ENCODE assay signal across 24 cellular contexts in genomic region chr5:14851999-14852526, GRCh38. TPM values are rescaled to one million over a fixed set of nuclear protein-coding genes. Genes with fewer than 3 reads are reported as not detected.
DNase-seq lines count a peak whose midpoint lies in the region; ATAC-seq, FAIRE-seq and TF ChIP-seq lines count a peak whose summit lies in the region.
"Had no signal": no experiment of that assay in that cellular context is flagged by ENCODE, and none has a peak within 500 bp of the region (broad histone marks: within the 10 kb centered on the region; RNA-seq: fewer than 3 reads in every experiment).

No MANE protein-coding gene starts in this region.

- H2AFZ ChIP-seq in neural progenitor cell (replicated peaks) = no peak overlapping the region

- H3K27ac ChIP-seq in cardiac muscle cell (peak overlapping the region; percentile 83), small intestine (ENCODE audit: low read depth in 1 of 2, low read length in 1 of 2) (no peak overlapping the region), neural progenitor cell (no peak overlapping the region)
- H3K27ac ChIP-seq: SJSA1 had no signal

- no peak overlapping the region for H3K4me3 Mint-ChIP-seq in neural progenitor cell
- H3K4me3 Mint-ChIP-seq: CD14-positive monocyte had no signal

- no peaks in the 10 kb centered on the region for H3K9me3 ChIP-seq in cardiac muscle cell (ENCODE audit: low read depth)
- H3K9me3 ChIP-seq in small intestine (ENCODE audit: control insufficient read depth, low read depth) = no peaks in the 10 kb centered on the region
- H3K9me3 ChIP-seq in neural progenitor cell (ENCODE audit: low read depth) = no peaks in the 10 kb centered on the region
- H3K9me3 ChIP-seq: SJSA1 had no signal

- H3K27ac Mint-ChIP-seq in neural progenitor cell = no peak overlapping the region

- H3K27me3 ChIP-seq in cardiac muscle cell (no peaks in the 10 kb centered on the region), small intestine (ENCODE audit: control insufficient read depth in 2 of 2, insufficient read depth in 2 of 2, low read length in 2 of 2) (no peaks in the 10 kb centered on the region), neural progenitor cell (no peaks in the 10 kb centered on the region)
- H3K27me3 ChIP-seq: SJSA1 had no signal

- H3K36me3 ChIP-seq in cardiac muscle cell = no peaks in the 10 kb centered on the region
- H3K36me3 ChIP-seq in small intestine (ENCODE audit: control insufficient read depth in 2 of 2, insufficient read depth in 2 of 2, low read length in 2 of 2) = peaks cover 0 to 2% of the 10 kb centered on the region in 2 donors
- H3K36me3 ChIP-seq in neural progenitor cell = no peaks in the 10 kb centered on the region
- H3K36me3 ChIP-seq: SJSA1 had no signal

- no peaks in the 10 kb centered on the region for H3K36me3 Mint-ChIP-seq in neural progenitor cell

- H3K27me3 Mint-ChIP-seq in neural progenitor cell (ENCODE audit: insufficient read depth, low read depth) = peaks cover 8% of the 10 kb centered on the region

- ATAC-seq in HG03432 (IDR thresholded peaks at IDR 0.05; ENCODE audit: unreplicated experiment) = peak; percentile 12
- ATAC-seq in GM19328 (IDR thresholded peaks at IDR 0.05; ENCODE audit: unreplicated experiment) = no peak
- ATAC-seq: HCT116, K562, Right ventricle myocardium inferior had no signal

- H4K20me1 ChIP-seq in neural progenitor cell (ENCODE audit: low read depth) = no peaks in the 10 kb centered on the region

- no peaks in the 10 kb centered on the region for H3K79me2 ChIP-seq in neural progenitor cell (ENCODE audit: low read depth)

- H3K9ac ChIP-seq in neural progenitor cell = no peak overlapping the region

- H3K4me3 ChIP-seq in cardiac muscle cell (no peak overlapping the region), small intestine (ENCODE audit: low read depth in 1 of 2, low read length in 2 of 2) (no peak overlapping the region), neural progenitor cell (no peak overlapping the region)
- H3K4me3 ChIP-seq: K562, SJSA1 had no signal

- DNase-seq in cardiac muscle cell (ENCODE audit: low read depth in 1 of 2, low spot score in 1 of 2) = no peak
- no peak for DNase-seq in cardiac septum (ENCODE audit: low spot score)
- DNase-seq in SK-N-DZ (ENCODE audit: low spot score) = peak; percentile 27
- DNase-seq in small intestine = peak; percentile 66
- no peak for DNase-seq in neural progenitor cell (ENCODE audit: low spot score)
- DNase-seq in activated naive CD4-positive, alpha-beta T cell (lab: John Stamatoyannopoulos, UW) = no peak
- DNase-seq: COR-L47, DMS79 treated with DMSO at 0.1 percent for 48 hours, MM.1S, NCI-H1048, NCI-H1417 treated with DMSO at 0.1 percent for 48 hours, NCI-H187, NCI-H226, NCI-H510A treated with DMSO at 0.1 percent for 48 hours, NCI-H774 had no signal

- peaks cover 10% of the 10 kb centered on the region for H3K4me1 Mint-ChIP-seq in neural progenitor cell

- TF ChIP-seq CTCF in cardiac muscle cell (IDR thresholded peaks at IDR 0.05; ENCODE audit: low read depth, low read length) = no peak
- no peak for TF ChIP-seq CTCF in neural progenitor cell (IDR thresholded peaks at IDR 0.05)

- H3F3A ChIP-seq in neural progenitor cell (ENCODE audit: low read depth) = no peaks in the 10 kb centered on the region

- intact Hi-C loops in cardiac septum (cut with DNase I) = no loop called here

- no peak for FAIRE-seq in small intestine (lab: Jason Lieb, UNC)
- FAIRE-seq: A204.1, H1, K562 had no signal

- H3K9me3 Mint-ChIP-seq in neural progenitor cell = no peaks in the 10 kb centered on the region

- no peak overlapping the region for H3K4me2 ChIP-seq in neural progenitor cell

- H3K4me1 ChIP-seq in cardiac muscle cell (ENCODE audit: low read depth) = peaks cover 32% of the 10 kb centered on the region
- peaks cover 3 to 8% of the 10 kb centered on the region in 2 donors for H3K4me1 ChIP-seq in small intestine (ENCODE audit: control insufficient read depth in 2 of 2, insufficient read depth in 1 of 2, low read depth in 1 of 2, low read length in 1 of 2)
- H3K4me1 ChIP-seq in neural progenitor cell = peaks cover 11% of the 10 kb centered on the region
- H3K4me1 ChIP-seq: SJSA1 had no signal

RNA-seq across cellular contexts. Expression of gene ANKH, which starts 19.5 kb away (rescaled TPM):
- 35.5 and 48.1 TPM in 2 replicates for total RNA-seq in cardiac muscle cell
- polyA plus RNA-seq in cardiac muscle cell = 26.6 and 58.7 TPM in 2 replicates
- 233 TPM for total RNA-seq in cardiac septum
- polyA plus RNA-seq in SK-N-DZ (2014; cell fraction: cytosol; rRNA removed) = 13.8 and 15.1 TPM in 2 replicates
- 9.4 and 12.3 TPM in 2 replicates for polyA plus RNA-seq in SK-N-DZ (2014; cell fraction: nucleus; rRNA removed)
- polyA plus RNA-seq in small intestine = 10 to 100 TPM; 33.0 to 43.2 (median 40.6) TPM
- 0.19 TPM in 2 replicates for total RNA-seq in neural progenitor cell (ENCODE audit: low replicate concordance)

Comparison
In these comparisons a context has a peak if more than half of its experiments do, and no peak if none do; other contexts are left out.
1. DNase-seq: peak in SK-N-DZ (single experiment) and small intestine (single experiment); none in cardiac muscle cell (0 of 2), cardiac septum (single experiment), neural progenitor cell (single experiment) and activated naive CD4-positive, alpha-beta T cell (0 of 4).
2. RNA of gene ANKH, which starts 19.5 kb away (total RNA-seq): 233 TPM in cardiac septum (single experiment) and 35.5 to 48.1 TPM in cardiac muscle cell; 0.19 TPM in neural progenitor cell; every median in the first group is over 10 times any median in the second.